In the genomic region with DNA sequence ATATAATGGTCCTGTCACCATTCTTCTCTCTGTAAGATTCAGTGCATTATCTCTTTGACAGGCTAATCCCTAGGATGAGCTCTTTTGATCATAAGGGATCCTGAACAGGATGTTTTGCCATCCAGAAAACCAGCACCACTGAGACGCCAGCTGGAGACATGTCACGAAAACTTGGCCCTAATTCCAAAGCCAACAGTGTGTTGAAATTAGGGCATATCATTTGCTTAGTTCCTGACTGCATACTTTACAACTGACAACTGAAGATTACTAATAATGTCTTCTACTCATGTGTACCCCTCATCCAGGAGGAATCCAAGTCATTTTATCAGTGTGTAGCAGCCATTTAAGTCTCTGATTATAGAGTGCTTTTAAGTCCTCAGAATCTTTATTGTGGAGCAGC, we compare ENCODE assay signal across 17 cellular contexts.
DNase-seq lines count a peak whose midpoint lies in the region; ATAC-seq and TF ChIP-seq lines count a peak whose summit lies in the region.
"Had no signal": no experiment of that assay in that cellular context is flagged by ENCODE, and none has a peak within 500 bp of the region (broad histone marks: within the 10 kb centered on the region; RNA-seq: fewer than 3 reads in every experiment).

No MANE protein-coding gene starts in this region.

- H3K27ac ChIP-seq in epithelial cell of prostate = peak overlapping the region; percentile 83
- H3K27ac ChIP-seq in gastrocnemius medialis = peak overlapping the region; percentile 80 to 87 (median 83)
- H3K27ac ChIP-seq: C4-2B, skin epidermis, tibial nerve had no signal

- in situ Hi-C loops in gastrocnemius medialis (cut with MboI; ENCODE audit: low sequenced_read_pairs in 4 of 4) = loop anchor here in 1 of 4 donors (10.0 kb wide), 2 partner anchors 79 to 121 kb away; no protein-coding TSS in a partner anchor

- no peak for TF ChIP-seq CTCF in gastrocnemius medialis (IDR thresholded peaks at IDR 0.05 in 4 of 5, conservative IDR thresholded peaks at IDR 0.05 in 1 of 5)

- no peaks in the 10 kb centered on the region for H3K9me3 ChIP-seq in gastrocnemius medialis
- H3K9me3 ChIP-seq: tibial nerve had no signal

- H3K27me3 ChIP-seq in gastrocnemius medialis = no peaks in the 10 kb centered on the region
- H3K27me3 ChIP-seq: tibial nerve had no signal

- H3K36me3 ChIP-seq in gastrocnemius medialis = no peaks in the 10 kb centered on the region
- H3K36me3 ChIP-seq: tibial nerve had no signal

- DNase-seq in ELF-1 (ENCODE audit: low read depth, low spot score) (peak; percentile 17), NCI-H226 (peak; percentile 51), epithelial cell of prostate (ENCODE audit: low read depth, low spot score) (no peak), gastrocnemius medialis (peak; percentile 69 to 80), mucosa of gallbladder (ENCODE audit: low spot score) (no peak), NOMO-1 treated with DMSO at 0.1 percent for 48 hours (lab: John Stamatoyannopoulos, UW; ENCODE audit: unreplicated experiment) (no peak), NOMO-1 treated with dmso at 0.1 percent for 144 hours (lab: John Stamatoyannopoulos, UW; ENCODE audit: unreplicated experiment) (no peak)
- DNase-seq: activated CD4-positive, CD25-positive, alpha-beta regulatory T cell treated with anti-CD3 and anti-CD28 coated beads, Interleukin-2, amount 50 U/mL, for 72 hours; activated naive CD4-positive, alpha-beta T cell treated with anti-CD3 and anti-CD28 coated beads for 36 hours; DMS79 treated with DMSO at 0.1 percent for 48 hours; effector memory CD8-positive, alpha-beta T cell; immature natural killer cell; NCI-H1105 had no signal

- no peak overlapping the region for H3K4me3 ChIP-seq in gastrocnemius medialis
- H3K4me3 ChIP-seq: skin epidermis, tibial nerve had no signal

- ATAC-seq in gastrocnemius medialis = peak; percentile 86 to 87
- ATAC-seq in HG03280 (IDR thresholded peaks at IDR 0.05; ENCODE audit: unreplicated experiment) = no peak
- ATAC-seq: effector memory CD8-positive, alpha-beta T cell had no signal

- intact Hi-C loops in gastrocnemius medialis (cut with DNase I; ENCODE audit: low total_unique reads) = loop anchor here (2.0 to 10.0 kb wide), 4 partner anchors 85 to 299 kb away; partner anchors contain the start of gene KCNQ5

- H3K4me1 ChIP-seq in gastrocnemius medialis = peaks cover 48 to 60% of the 10 kb centered on the region in 2 donors

- no peak for TF ChIP-seq POLR2A in gastrocnemius medialis (IDR thresholded peaks at IDR 0.05)

Comparison
In these comparisons a context has a peak if more than half of its experiments do, and no peak if none do; other contexts are left out.
1. DNase-seq: peak in ELF-1 (single experiment), NCI-H226 (single experiment) and gastrocnemius medialis (2 of 2); none in epithelial cell of prostate (single experiment), mucosa of gallbladder (single experiment), NOMO-1 treated with DMSO at 0.1 percent for 48 hours (single experiment) and NOMO-1 treated with dmso at 0.1 percent for 144 hours (single experiment).